In the genomic region with DNA sequence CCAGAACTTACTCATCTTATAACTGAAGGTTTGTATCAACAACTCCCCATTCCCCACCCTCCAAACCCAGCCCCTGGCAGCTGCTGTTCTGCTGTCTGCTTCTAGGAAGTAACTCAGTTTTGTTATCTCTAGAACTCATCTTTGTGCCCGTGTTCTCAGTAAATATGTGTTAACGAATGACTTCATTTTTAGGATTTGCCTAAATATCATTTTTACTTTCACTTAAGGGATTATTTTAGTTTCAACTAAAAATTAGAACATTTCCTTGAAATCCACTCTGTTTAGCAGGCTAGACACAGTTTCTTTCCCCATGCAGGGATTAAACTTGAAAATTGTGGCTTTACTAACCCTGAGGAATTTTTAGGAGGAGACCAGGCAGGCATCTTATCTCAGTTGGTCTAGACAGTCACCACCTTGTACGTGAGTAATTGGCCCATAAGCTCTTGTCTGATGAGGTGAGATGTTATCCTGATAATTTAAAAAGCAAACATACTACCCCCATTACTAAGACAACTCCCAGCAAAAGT, we compare ENCODE assay signal across 8 cellular contexts.
A peak's percentile ranks its signal among the peaks of the same experiment; 100 is the strongest.
DNase-seq lines count a peak whose midpoint lies in the region; ATAC-seq and TF ChIP-seq lines count a peak whose summit lies in the region.

No MANE protein-coding gene starts in this region.

- H3K9me3 ChIP-seq in WERI-Rb-1 (ENCODE audit: severe bottlenecking) (no peaks in the 10 kb centered on the region), vagina (no peaks in the 10 kb centered on the region)

- H3K4me1 Mint-ChIP-seq in memory B cell = peaks cover 65% of the 10 kb centered on the region

- H3K4me3 ChIP-seq in WERI-Rb-1 (ENCODE audit: low read depth, low read length) (no peak overlapping the region), vagina (no peak overlapping the region)

- H3K36me3 Mint-ChIP-seq in memory B cell = peaks cover 24% of the 10 kb centered on the region

- TF ChIP-seq CTCF in WERI-Rb-1 (IDR thresholded peaks at IDR 0.05; ENCODE audit: low read depth, low read length) (no peak), vagina (IDR thresholded peaks at IDR 0.05) (no peak)

- intact Hi-C loops in vagina (cut with DNase I) = no loop called here

- H3K27ac ChIP-seq in WERI-Rb-1 (peak overlapping the region; percentile 21), vagina (no peak overlapping the region)

- TF ChIP-seq POLR2A in vagina (IDR thresholded peaks at IDR 0.05) = no peak

- peak overlapping the region; percentile 43 for H3K4me3 Mint-ChIP-seq in memory B cell

- no peaks in the 10 kb centered on the region for H3K27me3 Mint-ChIP-seq in memory B cell

- H3K27me3 ChIP-seq in WERI-Rb-1 (ENCODE audit: insufficient read depth, low read depth, severe bottlenecking) = no peaks in the 10 kb centered on the region
- H3K27me3 ChIP-seq in vagina = no peaks in the 10 kb centered on the region

- ATAC-seq in GM19035 (IDR thresholded peaks at IDR 0.05; ENCODE audit: unreplicated experiment) = peak; percentile 47
- ATAC-seq in HG03175 (IDR thresholded peaks at IDR 0.05; ENCODE audit: unreplicated experiment) = peak; percentile 51
- ATAC-seq in memory B cell (ENCODE audit: low read depth) = peak; percentile 49
- no peak for ATAC-seq in HG03139 (IDR thresholded peaks at IDR 0.05; ENCODE audit: unreplicated experiment)

- H3K27ac Mint-ChIP-seq in memory B cell = peak overlapping the region; percentile 92

- DNase-seq in WERI-Rb-1 (no peak), memory B cell (ENCODE audit: low spot score in 2 of 2) (no peak), vagina (ENCODE audit: extremely low spot score in 2 of 2) (no peak), foreskin melanocyte (no peak), NCI-H774 (lab: John Stamatoyannopoulos, UW) (no peak)

- H3K36me3 ChIP-seq in WERI-Rb-1 (no peaks in the 10 kb centered on the region; the same call in 1 of the 2 replicates), vagina (no peaks in the 10 kb centered on the region)

- H3K4me1 ChIP-seq in vagina = peaks cover 55% of the 10 kb centered on the region

- H3K9me3 Mint-ChIP-seq in memory B cell = peaks cover 3% of the 10 kb centered on the region
